ENCODE assay signal across 1 cellular context in genomic region chr10:61063035-61063434, GRCh38.
TF ChIP-seq lines count a peak whose summit lies in the region.

No MANE protein-coding gene starts in this region.

TF ChIP-seq in HepG2, 621 proteins besides CTCF, POLR2A, EP300 and RAD21 (continued from another document and continues in another):
- no peak for TF ChIP-seq ZNF597 (CRISPR knock-in tag; IDR thresholded peaks at IDR 0.05)
- no peak for TF ChIP-seq EED (CRISPR knock-in tag; IDR thresholded peaks at IDR 0.05)
- no peak for TF ChIP-seq NR0B2 (CRISPR knock-in tag; IDR thresholded peaks at IDR 0.05)
- TF ChIP-seq ZNF33A (CRISPR knock-in tag; IDR thresholded peaks at IDR 0.05; ENCODE audit: borderline replicate concordance) = no peak
- TF ChIP-seq SUZ12 (IDR thresholded peaks at IDR 0.05; ENCODE audit: low read depth, low read length) = no peak
- TF ChIP-seq GPN1 (CRISPR knock-in tag; IDR thresholded peaks at IDR 0.05; ENCODE audit: borderline replicate concordance) = no peak
- TF ChIP-seq ZNF740 (CRISPR knock-in tag; IDR thresholded peaks at IDR 0.05) = peak; percentile 84; the same call in 1 of the 2 replicates
- TF ChIP-seq MAX (IDR thresholded peaks at IDR 0.05) = peak; percentile 51; the same call in 1 of the 2 replicates
- TF ChIP-seq ZNF329 (CRISPR knock-in tag; IDR thresholded peaks at IDR 0.05; ENCODE audit: low read depth) = no peak
- no peak for TF ChIP-seq MAZ (IDR thresholded peaks at IDR 0.05; ENCODE audit: borderline replicate concordance, low read depth, low read length)
- no peak for TF ChIP-seq MAZ (CRISPR knock-in tag; IDR thresholded peaks at IDR 0.05; ENCODE audit: low read depth)
- no peak for TF ChIP-seq ZNF124 (CRISPR knock-in tag; IDR thresholded peaks at IDR 0.05)
- no peak for TF ChIP-seq BRCA1 (CRISPR knock-in tag; IDR thresholded peaks at IDR 0.05)
- TF ChIP-seq ZHX1 (CRISPR knock-in tag; IDR thresholded peaks at IDR 0.05; ENCODE audit: low read depth) = no peak
- peak; percentile 89 for TF ChIP-seq TBX2 (CRISPR knock-in tag; IDR thresholded peaks at IDR 0.05; ENCODE audit: borderline replicate concordance)
- TF ChIP-seq ZNF839 (CRISPR knock-in tag; IDR thresholded peaks at IDR 0.05; ENCODE audit: borderline replicate concordance) = no peak
- no peak for TF ChIP-seq HDAC6 (IDR thresholded peaks at IDR 0.05; ENCODE audit: low read depth, low read length)
- no peak for TF ChIP-seq ZNF383 (CRISPR knock-in tag; IDR thresholded peaks at IDR 0.05; ENCODE audit: borderline replicate concordance)
- TF ChIP-seq ZNF382 (CRISPR knock-in tag; IDR thresholded peaks at IDR 0.05; ENCODE audit: borderline replicate concordance) = no peak
- no peak for TF ChIP-seq ZNF761 (CRISPR knock-in tag; conservative IDR thresholded peaks at IDR 0.05)
- no peak for TF ChIP-seq ZNF18 (CRISPR knock-in tag; IDR thresholded peaks at IDR 0.05; ENCODE audit: insufficient replicate concordance)
- peak; percentile 92 for TF ChIP-seq HDAC2 (CRISPR knock-in tag; IDR thresholded peaks at IDR 0.05)
- no peak for TF ChIP-seq NONO (IDR thresholded peaks at IDR 0.05)
- TF ChIP-seq NONO (CRISPR knock-in tag; conservative IDR thresholded peaks at IDR 0.05) = peak; percentile 56; the same call in 1 of the 2 replicates
- TF ChIP-seq ATRX (CRISPR knock-in tag; IDR thresholded peaks at IDR 0.05; ENCODE audit: borderline replicate concordance) = no peak
- TF ChIP-seq ZBTB7B (CRISPR knock-in tag; IDR thresholded peaks at IDR 0.05) = no peak
- TF ChIP-seq HIC2 (CRISPR knock-in tag; IDR thresholded peaks at IDR 0.05; ENCODE audit: low read depth) = no peak
- no peak; the same call in 1 of the 2 replicates for TF ChIP-seq SKIL (CRISPR knock-in tag; IDR thresholded peaks at IDR 0.05; ENCODE audit: borderline replicate concordance)
- TF ChIP-seq ELF3 (CRISPR knock-in tag; IDR thresholded peaks at IDR 0.05) = no peak
- TF ChIP-seq WIZ (CRISPR knock-in tag; IDR thresholded peaks at IDR 0.05) = no peak
- no peak for TF ChIP-seq ZSCAN30 (CRISPR knock-in tag; IDR thresholded peaks at IDR 0.05)
- no peak for TF ChIP-seq TEF (CRISPR knock-in tag; IDR thresholded peaks at IDR 0.05)
- 0 out of 2 replicates have a peak, but pooled peaks have one; percentile 50 for TF ChIP-seq KLF6 (CRISPR knock-in tag; IDR thresholded peaks at IDR 0.05)
- TF ChIP-seq HDAC1 (CRISPR knock-in tag; IDR thresholded peaks at IDR 0.05) = peak; percentile 68
- TF ChIP-seq UBTF (CRISPR knock-in tag; IDR thresholded peaks at IDR 0.05) = no peak
- no peak for TF ChIP-seq ZNF318 (CRISPR knock-in tag; IDR thresholded peaks at IDR 0.05)
- TF ChIP-seq ZNF766 (CRISPR knock-in tag; IDR thresholded peaks at IDR 0.05; ENCODE audit: borderline replicate concordance) = no peak
- TF ChIP-seq ZNF460 (CRISPR knock-in tag; IDR thresholded peaks at IDR 0.05; ENCODE audit: borderline replicate concordance) = no peak
